In genomic region chr15:43218908-43219706, GRCh38 we compare ENCODE assay signal across 10 cellular contexts. TPM values are rescaled to one million over a fixed set of nuclear protein-coding genes. Genes with fewer than 3 reads are reported as not detected.
DNase-seq lines count a peak whose midpoint lies in the region; ATAC-seq and TF ChIP-seq lines count a peak whose summit lies in the region.
"Had no signal": no experiment of that assay in that cellular context is flagged by ENCODE, and none has a peak within 500 bp of the region (broad histone marks: within the 10 kb centered on the region; RNA-seq: fewer than 3 reads in every experiment).

No MANE protein-coding gene starts in this region.

- DNase-seq in NCI-H1436 (lab: John Stamatoyannopoulos, UW) (peak; percentile 3), NCI-H1436 treated with DMSO at 0.1 percent for 48 hours (lab: John Stamatoyannopoulos, UW) (no peak), HuH-7 (ENCODE audit: low spot score) (peak; percentile 30), cardiac fibroblast (ENCODE audit: low read depth in 2 of 2) (peak; percentile 16 to 17), lung microvascular endothelial cell (ENCODE audit: low read depth in 2 of 2) (peak; percentile 37 to 38)
- DNase-seq: activated T-cell treated with anti-CD3 and anti-CD28 coated beads for 4 hours had no signal

- H3K4me3 ChIP-seq in cardiac fibroblast (replicated peaks in 1 of 2; ENCODE audit: low read depth in 2 of 2, low read length in 2 of 2): no peak overlapping the region
- H3K4me3 ChIP-seq: A549 had no signal

- ATAC-seq in HG03457 (IDR thresholded peaks at IDR 0.05; ENCODE audit: unreplicated experiment) (no peak), HG02763 (IDR thresholded peaks at IDR 0.05; ENCODE audit: unreplicated experiment) (no peak)
- no peak for ATAC-seq in activated CD4-positive, CD25-positive, alpha-beta regulatory T cell treated with anti-CD3 and anti-CD28 coated beads, Interleukin-2, amount 50 U/mL, for 24 hours

- TF ChIP-seq CTCF in cardiac fibroblast (IDR thresholded peaks at IDR 0.05; ENCODE audit: low read depth, low read length): peak; percentile 33

RNA-seq across cellular contexts. Expression of gene EPB42, which starts 1.7 kb away (rescaled TPM):
- not detected in 2 replicates for total RNA-seq in lung microvascular endothelial cell

RNA-seq across cellular contexts. Expression of gene CCNDBP1, which starts 33.9 kb away (rescaled TPM):
- total RNA-seq in lung microvascular endothelial cell: 63.4 and 70.6 TPM in 2 replicates

RNA-seq across cellular contexts. Expression of gene TGM5, which starts 47.6 kb away (rescaled TPM):
- not detected in 2 replicates for total RNA-seq in lung microvascular endothelial cell
